In the genomic region with DNA sequence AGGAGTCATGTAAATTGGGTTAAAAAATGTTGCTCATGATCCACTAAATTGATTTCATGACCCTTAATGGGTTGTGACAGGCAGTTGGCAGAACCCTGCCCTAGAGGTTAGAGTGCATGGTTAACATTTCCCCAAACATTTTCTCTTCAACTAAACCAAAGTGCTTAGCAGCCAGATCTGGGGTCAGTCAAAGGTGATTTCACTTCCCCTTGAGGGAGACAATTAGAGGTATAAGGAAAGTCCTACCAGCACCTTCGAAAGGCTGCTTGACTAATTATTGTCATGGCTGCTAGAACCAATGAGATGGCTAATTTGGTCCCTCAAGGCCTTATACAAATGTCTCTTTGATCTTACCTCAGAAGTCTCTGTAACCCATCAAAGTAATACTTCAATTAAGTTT, we compare ENCODE assay signal across 1 cellular context.
TF ChIP-seq lines count a peak whose summit lies in the region.

No MANE protein-coding gene starts in this region.

TF ChIP-seq in GM12878, 131 proteins besides CTCF, POLR2A, EP300 and RAD21 (continued from another document and continues in another):
- TF ChIP-seq, protein P1, sequence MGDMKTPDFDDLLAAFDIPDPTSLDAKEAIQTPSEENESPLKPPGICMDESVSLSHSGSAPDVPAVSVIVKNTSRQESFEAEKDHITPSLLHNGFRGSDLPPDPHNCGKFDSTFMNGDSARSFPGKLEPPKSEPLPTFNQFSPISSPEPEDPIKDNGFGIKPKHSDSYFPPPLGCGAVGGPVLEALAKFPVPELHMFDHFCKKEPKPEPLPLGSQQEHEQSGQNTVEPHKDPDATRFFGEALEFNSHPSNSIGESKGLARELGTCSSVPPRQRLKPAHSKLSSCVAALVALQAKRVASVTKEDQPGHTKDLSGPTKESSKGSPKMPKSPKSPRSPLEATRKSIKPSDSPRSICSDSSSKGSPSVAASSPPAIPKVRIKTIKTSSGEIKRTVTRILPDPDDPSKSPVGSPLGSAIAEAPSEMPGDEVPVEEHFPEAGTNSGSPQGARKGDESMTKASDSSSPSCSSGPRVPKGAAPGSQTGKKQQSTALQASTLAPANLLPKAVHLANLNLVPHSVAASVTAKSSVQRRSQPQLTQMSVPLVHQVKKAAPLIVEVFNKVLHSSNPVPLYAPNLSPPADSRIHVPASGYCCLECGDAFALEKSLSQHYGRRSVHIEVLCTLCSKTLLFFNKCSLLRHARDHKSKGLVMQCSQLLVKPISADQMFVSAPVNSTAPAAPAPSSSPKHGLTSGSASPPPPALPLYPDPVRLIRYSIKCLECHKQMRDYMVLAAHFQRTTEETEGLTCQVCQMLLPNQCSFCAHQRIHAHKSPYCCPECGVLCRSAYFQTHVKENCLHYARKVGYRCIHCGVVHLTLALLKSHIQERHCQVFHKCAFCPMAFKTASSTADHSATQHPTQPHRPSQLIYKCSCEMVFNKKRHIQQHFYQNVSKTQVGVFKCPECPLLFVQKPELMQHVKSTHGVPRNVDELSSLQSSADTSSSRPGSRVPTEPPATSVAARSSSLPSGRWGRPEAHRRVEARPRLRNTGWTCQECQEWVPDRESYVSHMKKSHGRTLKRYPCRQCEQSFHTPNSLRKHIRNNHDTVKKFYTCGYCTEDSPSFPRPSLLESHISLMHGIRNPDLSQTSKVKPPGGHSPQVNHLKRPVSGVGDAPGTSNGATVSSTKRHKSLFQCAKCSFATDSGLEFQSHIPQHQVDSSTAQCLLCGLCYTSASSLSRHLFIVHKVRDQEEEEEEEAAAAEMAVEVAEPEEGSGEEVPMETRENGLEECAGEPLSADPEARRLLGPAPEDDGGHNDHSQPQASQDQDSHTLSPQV (IDR thresholded peaks at IDR 0.05), result no peak
- TF ChIP-seq RUNX3 (IDR thresholded peaks at IDR 0.05; ENCODE audit: low read length) (peak; percentile 33), MEF2A (IDR thresholded peaks at IDR 0.05; ENCODE audit: insufficient read depth, low read depth, low read length) (no peak), STAT1 (conservative IDR thresholded peaks at IDR 0.05) (no peak), IKZF1 (conservative IDR thresholded peaks at IDR 0.05) (0 out of 2 replicates have a peak, but pooled peaks have one; percentile 50), CREM (IDR thresholded peaks at IDR 0.05; ENCODE audit: low read depth) (no peak), CREB1 (IDR thresholded peaks at IDR 0.05; ENCODE audit: low read depth) (0 out of 2 replicates have a peak, but pooled peaks have one; percentile 15), SPI1 (IDR thresholded peaks at IDR 0.05; ENCODE audit: borderline replicate concordance, insufficient read depth, low read depth, low read length) (peak; percentile 94), MTA2 (IDR thresholded peaks at IDR 0.05; ENCODE audit: low read depth) (peak; percentile 97), TBL1XR1 (IDR thresholded peaks at IDR 0.05; ENCODE audit: low read depth, low read length) (no peak), IKZF2 (IDR thresholded peaks at IDR 0.05) (peak in 1 of 2 experiments; percentile 24; a peak in 2 of 4 replicates), FOS (IDR thresholded peaks at IDR 0.05; ENCODE audit: borderline replicate concordance, extremely low read depth, insufficient read length) (no peak), NR2C1 (IDR thresholded peaks at IDR 0.05) (peak; percentile 84), BCL11A (IDR thresholded peaks at IDR 0.05; ENCODE audit: low read depth, low read length) (peak; percentile 91), DPF2 (IDR thresholded peaks at IDR 0.05) (peak; percentile 76), ZSCAN29 (IDR thresholded peaks at IDR 0.05) (no peak), ATF7 (IDR thresholded peaks at IDR 0.05; ENCODE audit: low read depth) (peak; percentile 52; the same call in 1 of the 2 replicates), NR2F1 (conservative IDR thresholded peaks at IDR 0.05) (peak; percentile 98), EGR1 (IDR thresholded peaks at IDR 0.05; ENCODE audit: borderline replicate concordance in 1 of 2, low read depth in 2 of 2, low read length in 2 of 2) (no peak), PML (IDR thresholded peaks at IDR 0.05; ENCODE audit: low read length) (no peak), RAD51 (IDR thresholded peaks at IDR 0.05) (no peak), RFX5 (IDR thresholded peaks at IDR 0.05; ENCODE audit: low read depth, low read length) (peak; percentile 80), BHLHE40 (IDR thresholded peaks at IDR 0.05; ENCODE audit: borderline replicate concordance in 1 of 2, low read depth in 2 of 2, low read length in 1 of 2) (peak in 1 of 2 experiments; percentile 43; a peak in 1 of 4 replicates), PAX8 (IDR thresholded peaks at IDR 0.05) (no peak), IRF4 (IDR thresholded peaks at IDR 0.05; ENCODE audit: low read depth, low read length) (no peak), MYC (IDR thresholded peaks at IDR 0.05; ENCODE audit: insufficient read depth, insufficient read length, insufficient replicate concordance, low read length, severe bottlenecking) (no peak)
- TF ChIP-seq, protein P2, sequence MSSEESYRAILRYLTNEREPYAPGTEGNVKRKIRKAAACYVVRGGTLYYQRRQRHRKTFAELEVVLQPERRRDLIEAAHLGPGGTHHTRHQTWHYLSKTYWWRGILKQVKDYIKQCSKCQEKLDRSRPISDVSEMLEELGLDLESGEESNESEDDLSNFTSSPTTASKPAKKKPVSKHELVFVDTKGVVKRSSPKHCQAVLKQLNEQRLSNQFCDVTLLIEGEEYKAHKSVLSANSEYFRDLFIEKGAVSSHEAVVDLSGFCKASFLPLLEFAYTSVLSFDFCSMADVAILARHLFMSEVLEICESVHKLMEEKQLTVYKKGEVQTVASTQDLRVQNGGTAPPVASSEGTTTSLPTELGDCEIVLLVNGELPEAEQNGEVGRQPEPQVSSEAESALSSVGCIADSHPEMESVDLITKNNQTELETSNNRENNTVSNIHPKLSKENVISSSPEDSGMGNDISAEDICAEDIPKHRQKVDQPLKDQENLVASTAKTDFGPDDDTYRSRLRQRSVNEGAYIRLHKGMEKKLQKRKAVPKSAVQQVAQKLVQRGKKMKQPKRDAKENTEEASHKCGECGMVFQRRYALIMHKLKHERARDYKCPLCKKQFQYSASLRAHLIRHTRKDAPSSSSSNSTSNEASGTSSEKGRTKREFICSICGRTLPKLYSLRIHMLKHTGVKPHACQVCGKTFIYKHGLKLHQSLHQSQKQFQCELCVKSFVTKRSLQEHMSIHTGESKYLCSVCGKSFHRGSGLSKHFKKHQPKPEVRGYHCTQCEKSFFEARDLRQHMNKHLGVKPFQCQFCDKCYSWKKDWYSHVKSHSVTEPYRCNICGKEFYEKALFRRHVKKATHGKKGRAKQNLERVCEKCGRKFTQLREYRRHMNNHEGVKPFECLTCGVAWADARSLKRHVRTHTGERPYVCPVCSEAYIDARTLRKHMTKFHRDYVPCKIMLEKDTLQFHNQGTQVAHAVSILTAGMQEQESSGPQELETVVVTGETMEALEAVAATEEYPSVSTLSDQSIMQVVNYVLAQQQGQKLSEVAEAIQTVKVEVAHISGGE (CRISPR knock-in tag; IDR thresholded peaks at IDR 0.05), result no peak
- TF ChIP-seq, protein P3, sequence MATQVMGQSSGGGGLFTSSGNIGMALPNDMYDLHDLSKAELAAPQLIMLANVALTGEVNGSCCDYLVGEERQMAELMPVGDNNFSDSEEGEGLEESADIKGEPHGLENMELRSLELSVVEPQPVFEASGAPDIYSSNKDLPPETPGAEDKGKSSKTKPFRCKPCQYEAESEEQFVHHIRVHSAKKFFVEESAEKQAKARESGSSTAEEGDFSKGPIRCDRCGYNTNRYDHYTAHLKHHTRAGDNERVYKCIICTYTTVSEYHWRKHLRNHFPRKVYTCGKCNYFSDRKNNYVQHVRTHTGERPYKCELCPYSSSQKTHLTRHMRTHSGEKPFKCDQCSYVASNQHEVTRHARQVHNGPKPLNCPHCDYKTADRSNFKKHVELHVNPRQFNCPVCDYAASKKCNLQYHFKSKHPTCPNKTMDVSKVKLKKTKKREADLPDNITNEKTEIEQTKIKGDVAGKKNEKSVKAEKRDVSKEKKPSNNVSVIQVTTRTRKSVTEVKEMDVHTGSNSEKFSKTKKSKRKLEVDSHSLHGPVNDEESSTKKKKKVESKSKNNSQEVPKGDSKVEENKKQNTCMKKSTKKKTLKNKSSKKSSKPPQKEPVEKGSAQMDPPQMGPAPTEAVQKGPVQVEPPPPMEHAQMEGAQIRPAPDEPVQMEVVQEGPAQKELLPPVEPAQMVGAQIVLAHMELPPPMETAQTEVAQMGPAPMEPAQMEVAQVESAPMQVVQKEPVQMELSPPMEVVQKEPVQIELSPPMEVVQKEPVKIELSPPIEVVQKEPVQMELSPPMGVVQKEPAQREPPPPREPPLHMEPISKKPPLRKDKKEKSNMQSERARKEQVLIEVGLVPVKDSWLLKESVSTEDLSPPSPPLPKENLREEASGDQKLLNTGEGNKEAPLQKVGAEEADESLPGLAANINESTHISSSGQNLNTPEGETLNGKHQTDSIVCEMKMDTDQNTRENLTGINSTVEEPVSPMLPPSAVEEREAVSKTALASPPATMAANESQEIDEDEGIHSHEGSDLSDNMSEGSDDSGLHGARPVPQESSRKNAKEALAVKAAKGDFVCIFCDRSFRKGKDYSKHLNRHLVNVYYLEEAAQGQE (IDR thresholded peaks at IDR 0.05; ENCODE audit: low read depth, low read length), result no peak
- TF ChIP-seq, protein P4, sequence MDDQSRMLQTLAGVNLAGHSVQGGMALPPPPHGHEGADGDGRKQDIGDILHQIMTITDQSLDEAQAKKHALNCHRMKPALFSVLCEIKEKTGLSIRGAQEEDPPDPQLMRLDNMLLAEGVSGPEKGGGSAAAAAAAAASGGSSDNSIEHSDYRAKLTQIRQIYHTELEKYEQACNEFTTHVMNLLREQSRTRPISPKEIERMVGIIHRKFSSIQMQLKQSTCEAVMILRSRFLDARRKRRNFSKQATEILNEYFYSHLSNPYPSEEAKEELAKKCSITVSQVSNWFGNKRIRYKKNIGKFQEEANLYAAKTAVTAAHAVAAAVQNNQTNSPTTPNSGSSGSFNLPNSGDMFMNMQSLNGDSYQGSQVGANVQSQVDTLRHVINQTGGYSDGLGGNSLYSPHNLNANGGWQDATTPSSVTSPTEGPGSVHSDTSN (IDR thresholded peaks at IDR 0.05; ENCODE audit: insufficient replicate concordance, low read depth, low read length), result no peak
- TF ChIP-seq, protein P5, sequence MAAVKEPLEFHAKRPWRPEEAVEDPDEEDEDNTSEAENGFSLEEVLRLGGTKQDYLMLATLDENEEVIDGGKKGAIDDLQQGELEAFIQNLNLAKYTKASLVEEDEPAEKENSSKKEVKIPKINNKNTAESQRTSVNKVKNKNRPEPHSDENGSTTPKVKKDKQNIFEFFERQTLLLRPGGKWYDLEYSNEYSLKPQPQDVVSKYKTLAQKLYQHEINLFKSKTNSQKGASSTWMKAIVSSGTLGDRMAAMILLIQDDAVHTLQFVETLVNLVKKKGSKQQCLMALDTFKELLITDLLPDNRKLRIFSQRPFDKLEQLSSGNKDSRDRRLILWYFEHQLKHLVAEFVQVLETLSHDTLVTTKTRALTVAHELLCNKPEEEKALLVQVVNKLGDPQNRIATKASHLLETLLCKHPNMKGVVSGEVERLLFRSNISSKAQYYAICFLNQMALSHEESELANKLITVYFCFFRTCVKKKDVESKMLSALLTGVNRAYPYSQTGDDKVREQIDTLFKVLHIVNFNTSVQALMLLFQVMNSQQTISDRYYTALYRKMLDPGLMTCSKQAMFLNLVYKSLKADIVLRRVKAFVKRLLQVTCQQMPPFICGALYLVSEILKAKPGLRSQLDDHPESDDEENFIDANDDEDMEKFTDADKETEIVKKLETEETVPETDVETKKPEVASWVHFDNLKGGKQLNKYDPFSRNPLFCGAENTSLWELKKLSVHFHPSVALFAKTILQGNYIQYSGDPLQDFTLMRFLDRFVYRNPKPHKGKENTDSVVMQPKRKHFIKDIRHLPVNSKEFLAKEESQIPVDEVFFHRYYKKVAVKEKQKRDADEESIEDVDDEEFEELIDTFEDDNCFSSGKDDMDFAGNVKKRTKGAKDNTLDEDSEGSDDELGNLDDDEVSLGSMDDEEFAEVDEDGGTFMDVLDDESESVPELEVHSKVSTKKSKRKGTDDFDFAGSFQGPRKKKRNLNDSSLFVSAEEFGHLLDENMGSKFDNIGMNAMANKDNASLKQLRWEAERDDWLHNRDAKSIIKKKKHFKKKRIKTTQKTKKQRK (IDR thresholded peaks at IDR 0.05; ENCODE audit: low read depth, low read length), result no peak
- TF ChIP-seq, protein P6, sequence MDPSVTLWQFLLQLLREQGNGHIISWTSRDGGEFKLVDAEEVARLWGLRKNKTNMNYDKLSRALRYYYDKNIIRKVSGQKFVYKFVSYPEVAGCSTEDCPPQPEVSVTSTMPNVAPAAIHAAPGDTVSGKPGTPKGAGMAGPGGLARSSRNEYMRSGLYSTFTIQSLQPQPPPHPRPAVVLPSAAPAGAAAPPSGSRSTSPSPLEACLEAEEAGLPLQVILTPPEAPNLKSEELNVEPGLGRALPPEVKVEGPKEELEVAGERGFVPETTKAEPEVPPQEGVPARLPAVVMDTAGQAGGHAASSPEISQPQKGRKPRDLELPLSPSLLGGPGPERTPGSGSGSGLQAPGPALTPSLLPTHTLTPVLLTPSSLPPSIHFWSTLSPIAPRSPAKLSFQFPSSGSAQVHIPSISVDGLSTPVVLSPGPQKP (IDR thresholded peaks at IDR 0.05; ENCODE audit: low read depth, low read length), result no peak
- TF ChIP-seq, protein P7, sequence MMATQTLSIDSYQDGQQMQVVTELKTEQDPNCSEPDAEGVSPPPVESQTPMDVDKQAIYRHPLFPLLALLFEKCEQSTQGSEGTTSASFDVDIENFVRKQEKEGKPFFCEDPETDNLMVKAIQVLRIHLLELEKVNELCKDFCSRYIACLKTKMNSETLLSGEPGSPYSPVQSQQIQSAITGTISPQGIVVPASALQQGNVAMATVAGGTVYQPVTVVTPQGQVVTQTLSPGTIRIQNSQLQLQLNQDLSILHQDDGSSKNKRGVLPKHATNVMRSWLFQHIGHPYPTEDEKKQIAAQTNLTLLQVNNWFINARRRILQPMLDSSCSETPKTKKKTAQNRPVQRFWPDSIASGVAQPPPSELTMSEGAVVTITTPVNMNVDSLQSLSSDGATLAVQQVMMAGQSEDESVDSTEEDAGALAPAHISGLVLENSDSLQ (IDR thresholded peaks at IDR 0.05), result peak; percentile 68
- TF ChIP-seq, protein P8, sequence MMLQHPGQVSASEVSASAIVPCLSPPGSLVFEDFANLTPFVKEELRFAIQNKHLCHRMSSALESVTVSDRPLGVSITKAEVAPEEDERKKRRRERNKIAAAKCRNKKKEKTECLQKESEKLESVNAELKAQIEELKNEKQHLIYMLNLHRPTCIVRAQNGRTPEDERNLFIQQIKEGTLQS (IDR thresholded peaks at IDR 0.05; ENCODE audit: borderline replicate concordance, extremely low read depth, low read depth, low read length), result no peak
- TF ChIP-seq, protein P9, sequence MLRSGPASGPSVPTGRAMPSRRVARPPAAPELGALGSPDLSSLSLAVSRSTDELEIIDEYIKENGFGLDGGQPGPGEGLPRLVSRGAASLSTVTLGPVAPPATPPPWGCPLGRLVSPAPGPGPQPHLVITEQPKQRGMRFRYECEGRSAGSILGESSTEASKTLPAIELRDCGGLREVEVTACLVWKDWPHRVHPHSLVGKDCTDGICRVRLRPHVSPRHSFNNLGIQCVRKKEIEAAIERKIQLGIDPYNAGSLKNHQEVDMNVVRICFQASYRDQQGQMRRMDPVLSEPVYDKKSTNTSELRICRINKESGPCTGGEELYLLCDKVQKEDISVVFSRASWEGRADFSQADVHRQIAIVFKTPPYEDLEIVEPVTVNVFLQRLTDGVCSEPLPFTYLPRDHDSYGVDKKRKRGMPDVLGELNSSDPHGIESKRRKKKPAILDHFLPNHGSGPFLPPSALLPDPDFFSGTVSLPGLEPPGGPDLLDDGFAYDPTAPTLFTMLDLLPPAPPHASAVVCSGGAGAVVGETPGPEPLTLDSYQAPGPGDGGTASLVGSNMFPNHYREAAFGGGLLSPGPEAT (IDR thresholded peaks at IDR 0.05; ENCODE audit: low read depth), result peak; percentile 47; the same call in 1 of the 2 replicates
